ENCODE assay signal across 19 cellular contexts in genomic region chr1:225470691-225471452, GRCh38. TPM values are rescaled to one million over a fixed set of nuclear protein-coding genes. Genes with fewer than 3 reads are reported as not detected.
A peak's percentile ranks its signal among the peaks of the same experiment; 100 is the strongest.
DNase-seq lines count a peak whose midpoint lies in the region; ATAC-seq and TF ChIP-seq lines count a peak whose summit lies in the region.
"Had no signal": no experiment of that assay in that cellular context is flagged by ENCODE, and none has a peak within 500 bp of the region (broad histone marks: within the 10 kb centered on the region; RNA-seq: fewer than 3 reads in every experiment).

No MANE protein-coding gene starts in this region.

- H3K27ac Mint-ChIP-seq in activated CD4-positive, alpha-beta T cell treated with anti-CD3 and anti-CD28 coated beads for 36 hours: no peak overlapping the region
- peak overlapping the region; percentile 38 for H3K27ac Mint-ChIP-seq in activated CD8-positive, alpha-beta T cell treated with anti-CD3 and anti-CD28 coated beads for 36 hours
- H3K27ac Mint-ChIP-seq in stimulated activated effector memory CD8-positive, alpha-beta T cell treated with anti-CD3 and anti-CD28 coated beads, Interleukin-12 subunit alpha, Interleukin-12 subunit beta, amount 100 ng/mL, for 72 hours: peak overlapping the region; percentile 54

- peaks cover 37% of the 10 kb centered on the region for H3K4me1 Mint-ChIP-seq in activated CD4-positive, alpha-beta T cell treated with anti-CD3 and anti-CD28 coated beads for 36 hours
- peaks cover 34% of the 10 kb centered on the region for H3K4me1 Mint-ChIP-seq in activated CD8-positive, alpha-beta T cell treated with anti-CD3 and anti-CD28 coated beads for 36 hours (ENCODE audit: low read depth)
- H3K4me1 Mint-ChIP-seq in stimulated activated effector memory CD8-positive, alpha-beta T cell treated with anti-CD3 and anti-CD28 coated beads, Interleukin-12 subunit alpha, Interleukin-12 subunit beta, amount 100 ng/mL, for 72 hours: peaks cover 51% of the 10 kb centered on the region

- peak; percentile 3 for DNase-seq in activated CD4-positive, alpha-beta T cell treated with anti-CD3 and anti-CD28 coated beads for 36 hours
- no peak for DNase-seq in activated CD4-positive, alpha-beta T cell treated with anti-CD3 and anti-CD28 coated beads for 48 hours
- no peak for DNase-seq in activated CD8-positive, alpha-beta T cell treated with anti-CD3 and anti-CD28 coated beads for 36 hours
- DNase-seq in lower leg skin (ENCODE audit: low spot score in 2 of 2): peak; percentile 11 to 76
- DNase-seq in stimulated activated effector memory CD8-positive, alpha-beta T cell treated with anti-CD3 and anti-CD28 coated beads, Interleukin-12 subunit alpha, Interleukin-12 subunit beta, amount 100 ng/mL, for 72 hours (ENCODE audit: low spot score in 2 of 2): no peak
- DNase-seq in NCI-H2227 treated with DMSO at 0.1 percent for 48 hours (lab: John Stamatoyannopoulos, UW): no peak
- DNase-seq in NCI-H146 treated with DMSO at 0.1 percent for 48 hours (lab: John Stamatoyannopoulos, UW; ENCODE audit: unreplicated experiment): no peak
- DNase-seq: 8988T, amniotic stem cell, DMS153, foreskin fibroblast, hypothalamus, Karpas-422, left colon, mucosa of descending colon, NCI-H1105 had no signal

- H3K36me3 Mint-ChIP-seq in activated CD4-positive, alpha-beta T cell treated with anti-CD3 and anti-CD28 coated beads for 36 hours (ENCODE audit: low read depth): no peaks in the 10 kb centered on the region
- no peaks in the 10 kb centered on the region for H3K36me3 Mint-ChIP-seq in activated CD8-positive, alpha-beta T cell treated with anti-CD3 and anti-CD28 coated beads for 36 hours (ENCODE audit: low read depth)
- no peaks in the 10 kb centered on the region for H3K36me3 Mint-ChIP-seq in stimulated activated effector memory CD8-positive, alpha-beta T cell treated with anti-CD3 and anti-CD28 coated beads, Interleukin-12 subunit alpha, Interleukin-12 subunit beta, amount 100 ng/mL, for 72 hours

- H3K4me3 ChIP-seq in lower leg skin (ENCODE audit: low read depth, poor library complexity, severe bottlenecking): no peak overlapping the region
- H3K4me3 ChIP-seq: HAP-1, mucosa of descending colon, tibial nerve had no signal

- WGBS in lower leg skin, 2 donors: 80 to 83% methylated on average over 25 of the region's 25 CpGs

- intact Hi-C loops in activated CD4-positive, alpha-beta T cell treated with anti-CD3 and anti-CD28 coated beads for 36 hours (cut with DNase I, micrococcal nuclease): loop anchor here (10.0 kb wide), 3 partner anchors 184 to 724 kb away; partner anchors contain the start of gene ENAH (in 1 of the 2)
- intact Hi-C loops in activated CD8-positive, alpha-beta T cell treated with anti-CD3 and anti-CD28 coated beads for 36 hours (cut with micrococcal nuclease): no loop called here
- intact Hi-C loops in lower leg skin (cut with DNase I; ENCODE audit: low total_unique reads): loop anchor here (5.0 to 10.0 kb wide), 2 partner anchors 294 to 376 kb away; no protein-coding TSS in a partner anchor

- no peaks in the 10 kb centered on the region for H3K9me3 Mint-ChIP-seq in activated CD4-positive, alpha-beta T cell treated with anti-CD3 and anti-CD28 coated beads for 36 hours (ENCODE audit: low read depth)
- no peaks in the 10 kb centered on the region for H3K9me3 Mint-ChIP-seq in activated CD8-positive, alpha-beta T cell treated with anti-CD3 and anti-CD28 coated beads for 36 hours
- H3K9me3 Mint-ChIP-seq in stimulated activated effector memory CD8-positive, alpha-beta T cell treated with anti-CD3 and anti-CD28 coated beads, Interleukin-12 subunit alpha, Interleukin-12 subunit beta, amount 100 ng/mL, for 72 hours: no peaks in the 10 kb centered on the region

- no peak for TF ChIP-seq CTCF in activated CD8-positive, alpha-beta T cell treated with anti-CD3 and anti-CD28 coated beads for 36 hours (IDR thresholded peaks at IDR 0.05)
- no peak for TF ChIP-seq CTCF in lower leg skin (IDR thresholded peaks at IDR 0.05)

- POLR2A ChIA-PET in activated CD4-positive, alpha-beta T cell treated with anti-CD3 and anti-CD28 coated beads for 36 hours (lab: Charles Lee): no interaction called here
- POLR2A ChIA-PET in activated CD8-positive, alpha-beta T cell treated with anti-CD3 and anti-CD28 coated beads for 36 hours (lab: Charles Lee): interaction anchor here (1.0 kb wide), 1 partner anchor 426 kb away, joined by 4 read pairs; no protein-coding TSS in a partner anchor

- ATAC-seq in activated CD4-positive, alpha-beta T cell treated with anti-CD3 and anti-CD28 coated beads for 36 hours: no peak
- no peak for ATAC-seq in activated CD8-positive, alpha-beta T cell treated with anti-CD3 and anti-CD28 coated beads for 36 hours
- ATAC-seq in stimulated activated effector memory CD8-positive, alpha-beta T cell treated with anti-CD3 and anti-CD28 coated beads, Interleukin-12 subunit alpha, Interleukin-12 subunit beta, amount 100 ng/mL, for 72 hours: no peak
- ATAC-seq in HG02938 (IDR thresholded peaks at IDR 0.05; ENCODE audit: unreplicated experiment): no peak
- ATAC-seq: left colon, mucosa of descending colon had no signal

- no peak for TF ChIP-seq POLR2A in lower leg skin (IDR thresholded peaks at IDR 0.05)

- H3K27me3 Mint-ChIP-seq in activated CD4-positive, alpha-beta T cell treated with anti-CD3 and anti-CD28 coated beads for 36 hours: no peaks in the 10 kb centered on the region
- H3K27me3 Mint-ChIP-seq in activated CD8-positive, alpha-beta T cell treated with anti-CD3 and anti-CD28 coated beads for 36 hours: no peaks in the 10 kb centered on the region

- CTCF ChIA-PET in activated CD4-positive, alpha-beta T cell treated with anti-CD3 and anti-CD28 coated beads for 36 hours (lab: Charles Lee): interaction anchor here (0.6 to 1.2 kb wide), 4 partner anchors 10 to 441 kb away, joined by 3 to 5 read pairs (median 4); no protein-coding TSS in a partner anchor
- CTCF ChIA-PET in activated CD8-positive, alpha-beta T cell treated with anti-CD3 and anti-CD28 coated beads for 36 hours (lab: Charles Lee): interaction anchor here (1.1 to 2.1 kb wide), 2 partner anchors 40 to 307 kb away, joined by 3 to 7 read pairs; partner anchors contain the start of gene SRP9

- no peak overlapping the region for H3K4me3 Mint-ChIP-seq in activated CD4-positive, alpha-beta T cell treated with anti-CD3 and anti-CD28 coated beads for 36 hours
- H3K4me3 Mint-ChIP-seq in activated CD8-positive, alpha-beta T cell treated with anti-CD3 and anti-CD28 coated beads for 36 hours: no peak overlapping the region
- no peak overlapping the region for H3K4me3 Mint-ChIP-seq in stimulated activated effector memory CD8-positive, alpha-beta T cell treated with anti-CD3 and anti-CD28 coated beads, Interleukin-12 subunit alpha, Interleukin-12 subunit beta, amount 100 ng/mL, for 72 hours

RNA-seq across cellular contexts. Expression of gene LBR, which starts 43.0 kb away (rescaled TPM):
- 100 to 1,000 TPM; 136 to 194 TPM for total RNA-seq in activated CD4-positive, alpha-beta T cell treated with anti-CD3 and anti-CD28 coated beads for 36 hours
- total RNA-seq in activated CD8-positive, alpha-beta T cell treated with anti-CD3 and anti-CD28 coated beads for 36 hours: 100 to 1,000 TPM; 145 to 156 TPM
- total RNA-seq in lower leg skin: 10 to 100 TPM; 16.4 to 47.7 (median 22.5) TPM

Comparison
In these comparisons a context has a peak if more than half of its experiments do, and no peak if none do; other contexts are left out.
1. DNase-seq: peak in activated CD4-positive, alpha-beta T cell treated with anti-CD3 and anti-CD28 coated beads for 36 hours (single experiment) and lower leg skin (2 of 2); none in activated CD4-positive, alpha-beta T cell treated with anti-CD3 and anti-CD28 coated beads for 48 hours (single experiment), activated CD8-positive, alpha-beta T cell treated with anti-CD3 and anti-CD28 coated beads for 36 hours (single experiment), stimulated activated effector memory CD8-positive, alpha-beta T cell treated with anti-CD3 and anti-CD28 coated beads, Interleukin-12 subunit alpha, Interleukin-12 subunit beta, amount 100 ng/mL, for 72 hours (0 of 2), NCI-H2227 treated with DMSO at 0.1 percent for 48 hours (single experiment) and NCI-H146 treated with DMSO at 0.1 percent for 48 hours (single experiment).